In genomic region chr10:62433181-62433692, GRCh38 we compare ENCODE assay signal across 8 cellular contexts. TPM values are rescaled to one million over a fixed set of nuclear protein-coding genes. Genes with fewer than 3 reads are reported as not detected.
DNase-seq lines count a peak whose midpoint lies in the region; ATAC-seq, FAIRE-seq and TF ChIP-seq lines count a peak whose summit lies in the region.

No MANE protein-coding gene starts in this region.

- TF ChIP-seq CTCF in keratinocyte (optimal IDR thresholded peaks at IDR 0.05 in 1 of 3, IDR thresholded peaks at IDR 0.05 in 1 of 3, conservative IDR thresholded peaks at IDR 0.05 in 1 of 3; ENCODE audit: extremely low read depth in 1 of 3, insufficient read depth in 2 of 3, low read length in 3 of 3) = no peak

- peak overlapping the region; percentile 75 to 82 for H3K27ac Mint-ChIP-seq in activated naive CD4-positive, alpha-beta T cell treated with anti-CD3 and anti-CD28 coated beads, Interleukin-2, amount 50 U/mL, for 72 hours
- H3K27ac Mint-ChIP-seq in CD8-positive, alpha-beta memory T cell = no peak overlapping the region

- peak overlapping the region; percentile 78 for H3K4me2 ChIP-seq in keratinocyte (ENCODE audit: control insufficient read depth, extremely low read depth, insufficient read depth, low read depth, low read length)

- H3K4me1 Mint-ChIP-seq in CD8-positive, alpha-beta memory T cell = peaks cover 0 to 3% (median 2%) of the 10 kb centered on the region in 3 donors

- no peak overlapping the region for H3K4me3 Mint-ChIP-seq in CD8-positive, alpha-beta memory T cell

- peak overlapping the region; percentile 67 for H3K9ac ChIP-seq in keratinocyte (ENCODE audit: control insufficient read depth, extremely low read depth, insufficient read depth, low read length)

- no peaks in the 10 kb centered on the region for H3K36me3 ChIP-seq in keratinocyte (ENCODE audit: control insufficient read depth in 2 of 2, extremely low read depth in 1 of 2, insufficient read depth in 2 of 2, low read length in 2 of 2)
- H3K36me3 ChIP-seq in CD8-positive, alpha-beta memory T cell (ENCODE audit: insufficient read depth, low read length) = no peaks in the 10 kb centered on the region

- ATAC-seq in GM18498 (IDR thresholded peaks at IDR 0.05; ENCODE audit: unreplicated experiment) (peak; percentile 81), HG02571 (IDR thresholded peaks at IDR 0.05; ENCODE audit: unreplicated experiment) (peak; percentile 74)
- ATAC-seq in activated naive CD4-positive, alpha-beta T cell treated with anti-CD3 and anti-CD28 coated beads, Interleukin-2, amount 50 U/mL, for 72 hours = peak; percentile 87 to 95

- H2AFZ ChIP-seq in keratinocyte (ENCODE audit: control insufficient read depth, low read length) = no peak overlapping the region

- H3K27me3 ChIP-seq in keratinocyte (ENCODE audit: control insufficient read depth, extremely low read depth, insufficient read depth, low read length) = no peaks in the 10 kb centered on the region
- H3K27me3 ChIP-seq in CD8-positive, alpha-beta memory T cell (ENCODE audit: insufficient read depth, low read length, poor library complexity, severe bottlenecking) = no peaks in the 10 kb centered on the region

- CTCF ChIA-PET in CD8-positive, alpha-beta memory T cell (lab: Charles Lee) = interaction anchor here (1.1 kb wide), 1 partner anchor 169 kb away, joined by 3 read pairs; no protein-coding TSS in a partner anchor

- peaks cover 3 to 11% of the 10 kb centered on the region in 2 donors for H3K9me3 Mint-ChIP-seq in activated naive CD4-positive, alpha-beta T cell treated with anti-CD3 and anti-CD28 coated beads, Interleukin-2, amount 50 U/mL, for 72 hours
- H3K9me3 Mint-ChIP-seq in CD8-positive, alpha-beta memory T cell = peaks cover 0 to 3% (median 0%) of the 10 kb centered on the region in 5 donors

- peaks cover 2 to 3% of the 10 kb centered on the region in 2 donors for H3K27me3 Mint-ChIP-seq in CD8-positive, alpha-beta memory T cell

- peak; percentile 36 for DNase-seq in NCI-H460 (ENCODE audit: extremely low read depth, low read depth)
- DNase-seq in activated naive CD4-positive, alpha-beta T cell treated with anti-CD3 and anti-CD28 coated beads, Interleukin-2, amount 50 U/mL, for 72 hours (ENCODE audit: low spot score in 2 of 2) = peak; percentile 59 to 66
- DNase-seq in keratinocyte (ENCODE audit: low read depth, low spot score) = peak; percentile 53
- peak; percentile 30 for DNase-seq in stimulated activated CD8-positive, alpha-beta memory T cell treated with anti-CD3 and anti-CD28 coated beads, Interleukin-7, amount 100 ng/mL, for 24 hours (ENCODE audit: low read depth)
- no peak for DNase-seq in CD8-positive, alpha-beta memory T cell
- no peak for DNase-seq in NCI-H1930 (lab: John Stamatoyannopoulos, UW)

- H4K20me1 ChIP-seq in keratinocyte (ENCODE audit: control insufficient read depth, extremely low read depth, insufficient read depth, low read length) = no peaks in the 10 kb centered on the region

- dilution Hi-C loops in keratinocyte (cut with MboI; ENCODE audit: extremely low pct_ligation_motif_present, low sequenced_read_pairs) = no loop called here

- peak overlapping the region; percentile 89 for H3K27ac ChIP-seq in keratinocyte (ENCODE audit: control insufficient read depth, insufficient read depth, low read length)
- no peak overlapping the region for H3K27ac ChIP-seq in CD8-positive, alpha-beta memory T cell (ENCODE audit: low read depth, low read length)

- POLR2A ChIA-PET in CD8-positive, alpha-beta memory T cell (lab: Charles Lee) = no interaction called here

- no peaks in the 10 kb centered on the region for H3K9me1 ChIP-seq in keratinocyte (ENCODE audit: control insufficient read depth, extremely low read depth, insufficient read depth, low read length)

- peak; percentile 75 for FAIRE-seq in keratinocyte (lab: Jason Lieb, UNC)

- H3K4me3 ChIP-seq in keratinocyte (ENCODE audit: control insufficient read depth in 2 of 3, extremely low read depth in 1 of 3, insufficient read depth in 2 of 3, low read depth in 1 of 3, low read length in 3 of 3) = no peak overlapping the region
- no peak overlapping the region for H3K4me3 ChIP-seq in CD8-positive, alpha-beta memory T cell (ENCODE audit: low read length)

- H3K79me2 ChIP-seq in keratinocyte (ENCODE audit: control insufficient read depth, insufficient read depth, low read length) = no peaks in the 10 kb centered on the region

- no peaks in the 10 kb centered on the region for H3K9me3 ChIP-seq in keratinocyte (ENCODE audit: control insufficient read depth, low read depth, low read length)
- no peaks in the 10 kb centered on the region for H3K9me3 ChIP-seq in CD8-positive, alpha-beta memory T cell (ENCODE audit: low read length)

- peaks cover 33% of the 10 kb centered on the region for H3K4me1 ChIP-seq in keratinocyte (ENCODE audit: control insufficient read depth, extremely low read depth, insufficient read depth, low read length)
- H3K4me1 ChIP-seq in CD8-positive, alpha-beta memory T cell (ENCODE audit: insufficient read depth, low read length) = no peaks in the 10 kb centered on the region

- peaks cover 4 to 5% of the 10 kb centered on the region in 2 donors for H3K36me3 Mint-ChIP-seq in activated naive CD4-positive, alpha-beta T cell treated with anti-CD3 and anti-CD28 coated beads, Interleukin-2, amount 50 U/mL, for 72 hours
- peaks cover 0 to 3% (median 0%) of the 10 kb centered on the region in 3 donors for H3K36me3 Mint-ChIP-seq in CD8-positive, alpha-beta memory T cell

RNA-seq across cellular contexts. Expression of gene ZNF365, which starts 59.1 kb away (rescaled TPM):
- 3.3 and 4.2 TPM in 2 replicates for total RNA-seq in NCI-H460 (2014; rRNA removed; shearing (Covaris generic))
- polyA plus RNA-seq in NCI-H460 (2014; cell fraction: nucleus; rRNA removed) = 0.21 and 0.27 TPM in 2 replicates
- total RNA-seq in activated naive CD4-positive, alpha-beta T cell treated with anti-CD3 and anti-CD28 coated beads, Interleukin-2, amount 50 U/mL, for 72 hours = not detected
- 11.9 to 20.9 TPM (median 15.9 TPM) in 3 replicates for polyA plus RNA-seq in keratinocyte
- 45.3 TPM for polyA plus RNA-seq in keratinocyte (2011; ENCODE audit: low read depth)
- 10.0 and 17.5 TPM in 2 replicates for polyA plus RNA-seq in keratinocyte (2011; cell fraction: cytosol; rRNA removed)
- polyA plus RNA-seq in keratinocyte (2011; cell fraction: nucleus; rRNA removed) = 13.4 and 17.5 TPM in 2 replicates
- 15.4 and 22.7 TPM in 2 replicates for polyA plus RNA-seq in keratinocyte (2012; ENCODE audit: low replicate concordance)
- 14.5 to 25.7 TPM (median 16.1 TPM) in 3 replicates for polyA minus RNA-seq in keratinocyte
- 16.3 TPM for polyA minus RNA-seq in keratinocyte (2011; cell fraction: cytosol; rRNA and poly(A)+ RNA removed)
- polyA minus RNA-seq in keratinocyte (2011; cell fraction: nucleus; rRNA and poly(A)+ RNA removed) = 12.3 and 20.6 TPM in 2 replicates
- under 1 TPM; 0.53 to 0.93 TPM for total RNA-seq in CD8-positive, alpha-beta memory T cell
- 2.7 TPM for polyA plus RNA-seq in CD8-positive, alpha-beta memory T cell

Comparison
In these comparisons a context has a peak if more than half of its experiments do, and no peak if none do; other contexts are left out.
1. DNase-seq: peak in NCI-H460 (single experiment), activated naive CD4-positive, alpha-beta T cell treated with anti-CD3 and anti-CD28 coated beads, Interleukin-2, amount 50 U/mL, for 72 hours (2 of 2), keratinocyte (single experiment) and stimulated activated CD8-positive, alpha-beta memory T cell treated with anti-CD3 and anti-CD28 coated beads, Interleukin-7, amount 100 ng/mL, for 24 hours (single experiment); none in CD8-positive, alpha-beta memory T cell (0 of 5) and NCI-H1930 (0 of 2).
2. H3K27ac Mint-ChIP-seq: peak in activated naive CD4-positive, alpha-beta T cell treated with anti-CD3 and anti-CD28 coated beads, Interleukin-2, amount 50 U/mL, for 72 hours (2 of 2); none in CD8-positive, alpha-beta memory T cell (0 of 8).
3. Peak in every context shown above with its lines, with median percentiles within 50 percentile points of each other: ATAC-seq.